ENCODE assay signal across 18 cellular contexts in genomic region chr10:30722956-30723355, GRCh38.
"Had no signal": no experiment of that assay in that cellular context is flagged by ENCODE, and none has a peak within 500 bp of the region (broad histone marks: within the 10 kb centered on the region; RNA-seq: fewer than 3 reads in every experiment).

No MANE protein-coding gene starts in this region.

- H3K27me3 Mint-ChIP-seq: central memory CD8-positive, alpha-beta T cell had no signal

- H3K4me3 ChIP-seq: body of pancreas had no signal

- H3K27ac Mint-ChIP-seq: activated CD4-positive, alpha-beta T cell treated with anti-CD3 and anti-CD28 coated beads, Interleukin-2, amount 10 ng/mL, durations not matched to agents 24 days and 14 days; activated T-helper 2 cell treated with anti-CD3 and anti-CD28 coated beads, Interferon-gamma antibody, Interleukin-2, Interleukin-4, amounts not matched to agents 10 μg/mL and 5 μg/mL and 100 μg/mL, durations not matched to agents 14 hours and 24 hours and 36 hours; naive thymus-derived CD4-positive, alpha-beta T cell had no signal

- ATAC-seq: body of pancreas; naive thymus-derived CD4-positive, alpha-beta T cell; right cardiac atrium had no signal

- H3K36me3 ChIP-seq: WERI-Rb-1 had no signal

- H3K27ac ChIP-seq: body of pancreas, WERI-Rb-1 had no signal

- H3K36me3 Mint-ChIP-seq: naive thymus-derived CD4-positive, alpha-beta T cell had no signal

- H3K9me3 ChIP-seq: body of pancreas had no signal

- H3K9me3 Mint-ChIP-seq: activated CD4-positive, alpha-beta T cell treated with anti-CD3 and anti-CD28 coated beads, Interleukin-2, amount 10 ng/mL, durations not matched to agents 24 days and 14 days; activated T-helper 2 cell treated with anti-CD3 and anti-CD28 coated beads, Interferon-gamma antibody, Interleukin-2, Interleukin-4, amounts not matched to agents 10 μg/mL and 5 μg/mL and 100 μg/mL, durations not matched to agents 14 hours and 24 hours and 36 hours; central memory CD8-positive, alpha-beta T cell had no signal

- H3K4me3 Mint-ChIP-seq: activated CD4-positive, alpha-beta T cell treated with anti-CD3 and anti-CD28 coated beads, Interleukin-2, amount 10 ng/mL, durations not matched to agents 24 days and 14 days; central memory CD8-positive, alpha-beta T cell; naive thymus-derived CD4-positive, alpha-beta T cell had no signal

- H3K4me1 ChIP-seq: body of pancreas had no signal

- H3K27me3 ChIP-seq: body of pancreas had no signal

- H3K4me1 Mint-ChIP-seq: central memory CD8-positive, alpha-beta T cell had no signal

- DNase-seq: activated CD4-positive, alpha-beta T cell treated with anti-CD3 and anti-CD28 coated beads, Interleukin-2, amount 10 ng/mL, durations not matched to agents 24 days and 14 days; activated naive CD4-positive, alpha-beta T cell treated with anti-CD3 and anti-CD28 coated beads, Interleukin-2, amount 50 U/mL, for 16 hours; activated T-cell treated with anti-CD3 and anti-CD28 coated beads for 4 hours; body of pancreas; cortex of kidney; effector memory CD4-positive, alpha-beta T cell; hypothalamus; kidney glomerular epithelial cell; midbrain; naive thymus-derived CD4-positive, alpha-beta T cell; small intestine; substantia nigra; T-helper 9 cell; trophoblast cell; WERI-Rb-1 had no signal
